ENCODE assay signal across 1 cellular context in the genomic region with DNA sequence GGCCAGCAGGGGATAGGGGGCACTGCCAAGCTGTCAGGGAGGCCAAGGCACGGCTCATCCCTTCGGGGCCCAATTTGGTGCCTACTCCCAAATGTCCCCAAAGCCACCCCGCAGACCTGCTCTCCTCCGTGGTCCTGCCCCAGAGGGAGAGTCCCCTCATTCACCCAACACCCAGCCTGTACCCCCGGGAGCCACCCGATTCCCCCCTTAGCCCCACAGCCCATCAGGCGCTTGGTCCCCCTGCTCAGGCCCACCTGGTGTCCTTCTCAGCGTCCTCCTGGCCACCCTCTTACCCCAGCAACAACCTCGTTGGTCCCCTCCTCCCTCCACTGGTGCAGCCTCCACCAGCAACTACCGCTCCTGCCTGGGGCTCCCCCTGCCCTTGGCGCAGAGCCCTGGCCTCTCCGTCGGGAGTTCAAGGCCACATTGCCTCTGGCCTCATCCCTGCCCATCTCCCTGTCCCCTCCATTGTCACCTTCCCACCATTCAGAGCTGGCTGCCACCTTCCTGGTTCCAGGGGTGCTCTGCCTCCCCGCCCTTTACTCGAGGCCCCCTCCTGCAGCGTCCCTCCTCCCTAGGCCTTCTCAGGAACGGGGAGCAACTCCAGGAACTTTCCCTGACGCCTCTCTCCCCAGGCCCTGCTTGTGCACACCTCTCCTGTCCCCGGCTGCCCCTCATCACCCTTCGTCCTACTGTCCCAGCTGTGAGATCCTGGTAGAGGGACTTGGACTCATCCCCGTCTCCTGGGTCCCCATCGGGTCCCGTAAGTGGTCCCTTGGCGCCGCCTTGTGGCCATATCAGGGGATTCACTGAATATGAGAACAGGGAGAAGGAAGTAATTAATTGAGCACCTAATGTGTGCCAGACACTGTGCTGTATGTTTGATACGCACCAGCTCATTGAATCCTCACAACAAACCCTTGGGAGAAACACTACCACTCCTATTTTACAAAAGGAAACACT.
A peak's percentile ranks its signal among the peaks of the same experiment; 100 is the strongest.
TF ChIP-seq lines count a peak whose summit lies in the region.

No MANE protein-coding gene starts in this region.

TF ChIP-seq in HepG2, 621 proteins besides CTCF, POLR2A, EP300 and RAD21 (continued from another document):
- TF ChIP-seq, protein P1, sequence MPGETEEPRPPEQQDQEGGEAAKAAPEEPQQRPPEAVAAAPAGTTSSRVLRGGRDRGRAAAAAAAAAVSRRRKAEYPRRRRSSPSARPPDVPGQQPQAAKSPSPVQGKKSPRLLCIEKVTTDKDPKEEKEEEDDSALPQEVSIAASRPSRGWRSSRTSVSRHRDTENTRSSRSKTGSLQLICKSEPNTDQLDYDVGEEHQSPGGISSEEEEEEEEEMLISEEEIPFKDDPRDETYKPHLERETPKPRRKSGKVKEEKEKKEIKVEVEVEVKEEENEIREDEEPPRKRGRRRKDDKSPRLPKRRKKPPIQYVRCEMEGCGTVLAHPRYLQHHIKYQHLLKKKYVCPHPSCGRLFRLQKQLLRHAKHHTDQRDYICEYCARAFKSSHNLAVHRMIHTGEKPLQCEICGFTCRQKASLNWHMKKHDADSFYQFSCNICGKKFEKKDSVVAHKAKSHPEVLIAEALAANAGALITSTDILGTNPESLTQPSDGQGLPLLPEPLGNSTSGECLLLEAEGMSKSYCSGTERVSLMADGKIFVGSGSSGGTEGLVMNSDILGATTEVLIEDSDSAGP (CRISPR knock-in tag; IDR thresholded peaks at IDR 0.05; ENCODE audit: borderline replicate concordance) = peak; percentile 23; the same call in 1 of the 2 replicates
- TF ChIP-seq STAT5B (CRISPR knock-in tag; IDR thresholded peaks at IDR 0.05) = no peak
- TF ChIP-seq HCFC1 (IDR thresholded peaks at IDR 0.05; ENCODE audit: low read depth, low read length) = no peak
- TF ChIP-seq RFXAP (CRISPR knock-in tag; IDR thresholded peaks at IDR 0.05; ENCODE audit: borderline replicate concordance) = no peak
- TF ChIP-seq ZNF549 (CRISPR knock-in tag; IDR thresholded peaks at IDR 0.05) = no peak
- TF ChIP-seq RXRA (CRISPR knock-in tag; IDR thresholded peaks at IDR 0.05) = 0 out of 2 replicates have a peak, but pooled peaks have one; percentile 63
- TF ChIP-seq, protein P2, sequence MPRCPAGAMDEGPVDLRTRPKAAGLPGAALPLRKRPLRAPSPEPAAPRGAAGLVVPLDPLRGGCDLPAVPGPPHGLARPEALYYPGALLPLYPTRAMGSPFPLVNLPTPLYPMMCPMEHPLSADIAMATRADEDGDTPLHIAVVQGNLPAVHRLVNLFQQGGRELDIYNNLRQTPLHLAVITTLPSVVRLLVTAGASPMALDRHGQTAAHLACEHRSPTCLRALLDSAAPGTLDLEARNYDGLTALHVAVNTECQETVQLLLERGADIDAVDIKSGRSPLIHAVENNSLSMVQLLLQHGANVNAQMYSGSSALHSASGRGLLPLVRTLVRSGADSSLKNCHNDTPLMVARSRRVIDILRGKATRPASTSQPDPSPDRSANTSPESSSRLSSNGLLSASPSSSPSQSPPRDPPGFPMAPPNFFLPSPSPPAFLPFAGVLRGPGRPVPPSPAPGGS (CRISPR knock-in tag; IDR thresholded peaks at IDR 0.05) = 0 out of 2 replicates have a peak, but pooled peaks have one; percentile 37
- TF ChIP-seq, protein P3, sequence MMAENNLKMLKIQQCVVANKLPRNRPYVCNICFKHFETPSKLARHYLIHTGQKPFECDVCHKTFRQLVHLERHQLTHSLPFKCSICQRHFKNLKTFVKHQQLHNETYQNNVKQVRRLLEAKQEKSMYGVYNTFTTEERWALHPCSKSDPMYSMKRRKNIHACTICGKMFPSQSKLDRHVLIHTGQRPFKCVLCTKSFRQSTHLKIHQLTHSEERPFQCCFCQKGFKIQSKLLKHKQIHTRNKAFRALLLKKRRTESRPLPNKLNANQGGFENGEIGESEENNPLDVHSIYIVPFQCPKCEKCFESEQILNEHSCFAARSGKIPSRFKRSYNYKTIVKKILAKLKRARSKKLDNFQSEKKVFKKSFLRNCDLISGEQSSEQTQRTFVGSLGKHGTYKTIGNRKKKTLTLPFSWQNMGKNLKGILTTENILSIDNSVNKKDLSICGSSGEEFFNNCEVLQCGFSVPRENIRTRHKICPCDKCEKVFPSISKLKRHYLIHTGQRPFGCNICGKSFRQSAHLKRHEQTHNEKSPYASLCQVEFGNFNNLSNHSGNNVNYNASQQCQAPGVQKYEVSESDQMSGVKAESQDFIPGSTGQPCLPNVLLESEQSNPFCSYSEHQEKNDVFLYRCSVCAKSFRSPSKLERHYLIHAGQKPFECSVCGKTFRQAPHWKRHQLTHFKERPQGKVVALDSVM (CRISPR knock-in tag; IDR thresholded peaks at IDR 0.05) = no peak
- TF ChIP-seq, protein P4, sequence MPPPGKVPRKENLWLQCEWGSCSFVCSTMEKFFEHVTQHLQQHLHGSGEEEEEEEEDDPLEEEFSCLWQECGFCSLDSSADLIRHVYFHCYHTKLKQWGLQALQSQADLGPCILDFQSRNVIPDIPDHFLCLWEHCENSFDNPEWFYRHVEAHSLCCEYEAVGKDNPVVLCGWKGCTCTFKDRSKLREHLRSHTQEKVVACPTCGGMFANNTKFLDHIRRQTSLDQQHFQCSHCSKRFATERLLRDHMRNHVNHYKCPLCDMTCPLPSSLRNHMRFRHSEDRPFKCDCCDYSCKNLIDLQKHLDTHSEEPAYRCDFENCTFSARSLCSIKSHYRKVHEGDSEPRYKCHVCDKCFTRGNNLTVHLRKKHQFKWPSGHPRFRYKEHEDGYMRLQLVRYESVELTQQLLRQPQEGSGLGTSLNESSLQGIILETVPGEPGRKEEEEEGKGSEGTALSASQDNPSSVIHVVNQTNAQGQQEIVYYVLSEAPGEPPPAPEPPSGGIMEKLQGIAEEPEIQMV (CRISPR knock-in tag; IDR thresholded peaks at IDR 0.05; ENCODE audit: low read depth) = 0 out of 2 replicates have a peak, but pooled peaks have one; percentile 48
- TF ChIP-seq, protein P5, sequence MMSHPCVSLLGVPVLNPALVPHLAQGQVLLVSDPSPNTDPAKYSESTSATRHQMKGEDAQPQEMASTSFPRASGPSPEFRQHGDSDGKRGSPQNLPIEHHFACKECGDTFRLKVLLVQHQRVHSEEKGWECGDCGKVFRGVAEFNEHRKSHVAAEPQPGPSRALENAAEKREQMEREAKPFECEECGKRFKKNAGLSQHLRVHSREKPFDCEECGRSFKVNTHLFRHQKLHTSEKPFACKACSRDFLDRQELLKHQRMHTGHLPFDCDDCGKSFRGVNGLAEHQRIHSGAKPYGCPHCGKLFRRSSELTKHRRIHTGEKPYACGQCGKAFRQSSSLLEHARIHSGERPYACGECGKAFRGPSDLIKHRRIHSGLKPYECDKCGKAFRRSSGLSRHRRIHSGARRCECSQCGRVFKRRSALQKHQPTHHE (CRISPR knock-in tag; IDR thresholded peaks at IDR 0.05; ENCODE audit: borderline replicate concordance) = no peak
- peak; percentile 68 for TF ChIP-seq RARA (CRISPR knock-in tag; IDR thresholded peaks at IDR 0.05)
- TF ChIP-seq ZNF746 (CRISPR knock-in tag; IDR thresholded peaks at IDR 0.05) = no peak
- no peak for TF ChIP-seq ZBTB7A (CRISPR knock-in tag; IDR thresholded peaks at IDR 0.05)
- TF ChIP-seq, protein P6, sequence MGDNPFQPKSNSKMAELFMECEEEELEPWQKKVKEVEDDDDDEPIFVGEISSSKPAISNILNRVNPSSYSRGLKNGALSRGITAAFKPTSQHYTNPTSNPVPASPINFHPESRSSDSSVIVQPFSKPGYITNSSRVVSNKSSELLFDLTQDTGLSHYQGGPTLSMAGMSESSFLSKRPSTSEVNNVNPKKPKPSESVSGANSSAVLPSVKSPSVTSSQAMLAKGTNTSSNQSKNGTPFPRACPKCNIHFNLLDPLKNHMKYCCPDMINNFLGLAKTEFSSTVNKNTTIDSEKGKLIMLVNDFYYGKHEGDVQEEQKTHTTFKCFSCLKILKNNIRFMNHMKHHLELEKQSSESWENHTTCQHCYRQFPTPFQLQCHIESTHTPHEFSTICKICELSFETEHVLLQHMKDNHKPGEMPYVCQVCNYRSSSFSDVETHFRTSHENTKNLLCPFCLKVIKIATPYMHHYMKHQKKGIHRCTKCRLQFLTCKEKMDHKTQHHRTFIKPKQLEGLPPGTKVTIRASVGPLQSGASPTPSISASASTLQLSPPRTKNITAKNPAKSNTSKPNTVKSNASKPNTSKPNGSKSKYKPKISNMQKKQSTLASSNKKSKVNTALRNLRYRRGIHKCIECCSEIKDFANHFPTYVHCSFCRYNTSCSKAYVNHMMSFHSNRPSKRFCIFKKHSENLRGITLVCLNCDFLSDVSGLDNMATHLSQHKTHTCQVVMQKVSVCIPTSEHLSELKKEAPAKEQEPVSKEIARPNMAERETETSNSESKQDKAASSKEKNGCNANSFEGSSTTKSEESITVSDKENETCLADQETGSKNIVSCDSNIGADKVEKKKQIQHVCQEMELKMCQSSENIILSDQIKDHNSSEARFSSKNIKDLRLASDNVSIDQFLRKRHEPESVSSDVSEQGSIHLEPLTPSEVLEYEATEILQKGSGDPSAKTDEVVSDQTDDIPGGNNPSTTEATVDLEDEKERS (CRISPR knock-in tag; IDR thresholded peaks at IDR 0.05) = 0 out of 2 replicates have a peak, but pooled peaks have one; percentile 30
